In genomic region chr7:131879424-131879823, GRCh38 we compare ENCODE assay signal across 16 cellular contexts.
A peak's percentile ranks its signal among the peaks of the same experiment; 100 is the strongest.
DNase-seq lines count a peak whose midpoint lies in the region; ATAC-seq and TF ChIP-seq lines count a peak whose summit lies in the region.
"Had no signal": no experiment of that assay in that cellular context is flagged by ENCODE, and none has a peak within 500 bp of the region (broad histone marks: within the 10 kb centered on the region; RNA-seq: fewer than 3 reads in every experiment).

No MANE protein-coding gene starts in this region.

- H3K4me1 Mint-ChIP-seq in glutamatergic neuron (ENCODE audit: low read depth, unreplicated experiment) = peaks cover 2% of the 10 kb centered on the region
- no peaks in the 10 kb centered on the region for H3K4me1 Mint-ChIP-seq in T-cell
- H3K4me1 Mint-ChIP-seq: B cell, IgD-negative memory B cell had no signal

- no peaks in the 10 kb centered on the region for H3K36me3 Mint-ChIP-seq in glutamatergic neuron (ENCODE audit: unreplicated experiment)
- no peaks in the 10 kb centered on the region for H3K36me3 Mint-ChIP-seq in T-cell
- H3K36me3 Mint-ChIP-seq: CD8-positive, alpha-beta T cell; IgD-negative memory B cell had no signal

- 84% methylated on average over 4 of the region's 4 CpGs for WGBS in prostate gland

- H3K27ac Mint-ChIP-seq in glutamatergic neuron (ENCODE audit: unreplicated experiment) (no peak overlapping the region), T-cell (no peak overlapping the region)
- H3K27ac Mint-ChIP-seq: B cell; CD8-positive, alpha-beta T cell; H9; IgD-negative memory B cell had no signal

- peak; percentile 32 for DNase-seq in DMS 273 treated with DMSO at 0.1 percent for 48 hours (lab: John Stamatoyannopoulos, UW)
- peak; percentile 88 for DNase-seq in NCI-H1694 treated with DMSO at 0.1 percent for 48 hours (lab: John Stamatoyannopoulos, UW)
- DNase-seq in RPMI7951 (ENCODE audit: low read depth) = peak; percentile 14
- DNase-seq in cerebellum (ENCODE audit: low spot score) = peak; percentile 70
- DNase-seq in glutamatergic neuron = no peak
- no peak for DNase-seq in T-cell
- DNase-seq in prostate gland (ENCODE audit: low spot score) = no peak
- DNase-seq in GM13977 (ENCODE audit: low spot score) = no peak
- DNase-seq: Calu3; CD8-positive, alpha-beta T cell; GDM1; H9 had no signal

- in situ Hi-C loops in GM13977 (cut with MboI; ENCODE audit: low pct_unique_long_range_greater_than_20kb, low sequenced_read_pairs, unreplicated experiment) = no loop called here

- peaks cover 2% of the 10 kb centered on the region for H3K9me3 Mint-ChIP-seq in glutamatergic neuron (ENCODE audit: unreplicated experiment)
- H3K9me3 Mint-ChIP-seq in T-cell = peaks cover 0 to 6% (median 0%) of the 10 kb centered on the region in 3 donors
- H3K9me3 Mint-ChIP-seq: CD8-positive, alpha-beta T cell; H9 had no signal

- CTCF ChIA-PET in T-cell (lab: Charles Lee) = no interaction called here

- no peaks in the 10 kb centered on the region for H3K27me3 ChIP-seq in prostate gland (replicated peaks; ENCODE audit: insufficient read depth)
- H3K27me3 ChIP-seq: BLaER1 treated with 17β-estradiol and CSF1 and Interleukin-3, amounts not matched to agents 10 nM and 100 nM had no signal

- TF ChIP-seq CTCF in glutamatergic neuron (IDR thresholded peaks at IDR 0.05; ENCODE audit: partially characterized antibody, unreplicated experiment) (no peak), prostate gland (IDR thresholded peaks at IDR 0.05) (no peak), GM13977 (IDR thresholded peaks at IDR 0.05; ENCODE audit: extremely low read depth, insufficient read depth, missing control alignments) (no peak)

- H3K9me3 ChIP-seq in prostate gland = no peaks in the 10 kb centered on the region

- H3K4me1 ChIP-seq in prostate gland (replicated peaks) = no peaks in the 10 kb centered on the region
- H3K4me1 ChIP-seq: BLaER1 treated with 17β-estradiol and CSF1 and Interleukin-3, amounts not matched to agents 10 nM and 100 nM had no signal

- intact Hi-C loops in prostate gland (cut with DNase I) = no loop called here

- POLR2A ChIA-PET in T-cell (lab: Charles Lee) = no interaction called here

- peaks cover 5% of the 10 kb centered on the region for H3K27me3 Mint-ChIP-seq in glutamatergic neuron (ENCODE audit: unreplicated experiment)
- peaks cover 4 to 13% of the 10 kb centered on the region in 2 donors for H3K27me3 Mint-ChIP-seq in T-cell
- H3K27me3 Mint-ChIP-seq: B cell, IgD-negative memory B cell had no signal

- no peak for TF ChIP-seq POLR2A in prostate gland (IDR thresholded peaks at IDR 0.05)

- H3K4me3 ChIP-seq in prostate gland = no peak overlapping the region
- H3K4me3 ChIP-seq: BLaER1 treated with 17β-estradiol and CSF1 and Interleukin-3, amounts not matched to agents 10 nM and 100 nM had no signal

- ATAC-seq in T-cell (replicated peaks in 1 of 4) = no peak
- ATAC-seq: CD8-positive, alpha-beta T cell; HepG2 had no signal

- no peak overlapping the region for H3K27ac ChIP-seq in prostate gland
- H3K27ac ChIP-seq: BLaER1 treated with 17β-estradiol and CSF1 and Interleukin-3, amounts not matched to agents 10 nM and 100 nM had no signal

- H3K36me3 ChIP-seq in prostate gland = no peaks in the 10 kb centered on the region
- H3K36me3 ChIP-seq: BLaER1 treated with 17β-estradiol and CSF1 and Interleukin-3, amounts not matched to agents 10 nM and 100 nM had no signal

- H3K4me3 Mint-ChIP-seq in glutamatergic neuron (ENCODE audit: unreplicated experiment) = no peak overlapping the region
- H3K4me3 Mint-ChIP-seq in T-cell = no peak overlapping the region
- H3K4me3 Mint-ChIP-seq: B cell; CD8-positive, alpha-beta T cell; H9; IgD-negative memory B cell had no signal

Comparison
In these comparisons a context has a peak if more than half of its experiments do, and no peak if none do; other contexts are left out.
1. DNase-seq: peak in DMS 273 treated with DMSO at 0.1 percent for 48 hours (single experiment), NCI-H1694 treated with DMSO at 0.1 percent for 48 hours (single experiment), RPMI7951 (single experiment) and cerebellum (single experiment); none in glutamatergic neuron (single experiment), T-cell (0 of 34), prostate gland (single experiment) and GM13977 (single experiment).